22 cellular contexts compared by ENCODE assay signal in the genomic region with DNA sequence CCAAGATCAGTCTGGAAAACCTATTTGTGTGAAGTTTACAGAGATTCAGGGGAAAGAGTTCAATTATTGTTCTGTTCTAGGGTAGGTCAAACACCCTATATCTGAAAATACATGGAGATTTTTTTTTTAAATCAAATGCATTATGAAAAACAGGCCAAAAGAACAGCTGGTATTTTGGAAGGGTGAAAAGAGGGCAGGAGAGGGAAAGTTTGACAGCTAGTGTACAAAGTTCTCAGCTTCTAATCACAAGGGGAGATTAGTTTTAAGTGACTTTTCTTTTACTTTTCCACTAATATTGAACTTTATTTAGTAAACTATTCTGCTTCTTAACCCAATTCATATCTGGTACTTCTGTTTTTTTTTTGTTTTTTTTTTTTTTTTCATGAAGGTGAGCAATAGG.
DNase-seq lines count a peak whose midpoint lies in the region; ATAC-seq and TF ChIP-seq lines count a peak whose summit lies in the region.
"Had no signal": no experiment of that assay in that cellular context is flagged by ENCODE, and none has a peak within 500 bp of the region (broad histone marks: within the 10 kb centered on the region; RNA-seq: fewer than 3 reads in every experiment).

No MANE protein-coding gene starts in this region.

- H3K4me1 Mint-ChIP-seq in MCF 10A (ENCODE audit: insufficient read depth, unreplicated experiment) = peaks cover 35% of the 10 kb centered on the region
- H3K4me1 Mint-ChIP-seq: B cell had no signal

- no peaks in the 10 kb centered on the region for H3K27me3 Mint-ChIP-seq in MCF 10A (ENCODE audit: insufficient read depth, unreplicated experiment)
- H3K27me3 Mint-ChIP-seq: B cell; CD4-positive, alpha-beta T cell had no signal

- no peak overlapping the region for H2AFZ ChIP-seq in mammary epithelial cell (ENCODE audit: low read depth, low read length)
- H2AFZ ChIP-seq in smooth muscle cell (ENCODE audit: low read depth) = peak overlapping the region; percentile 63

- no peaks in the 10 kb centered on the region for H3K36me3 Mint-ChIP-seq in MCF 10A (ENCODE audit: insufficient read depth, unreplicated experiment)
- H3K36me3 Mint-ChIP-seq: CD8-positive, alpha-beta T cell had no signal

- H3K79me2 ChIP-seq in mammary epithelial cell (ENCODE audit: insufficient read depth, low read length) (no peaks in the 10 kb centered on the region), smooth muscle cell (ENCODE audit: low read depth) (no peaks in the 10 kb centered on the region)

- peak overlapping the region; percentile 25 for H3K27ac Mint-ChIP-seq in MCF 10A (ENCODE audit: low read depth, unreplicated experiment)
- H3K27ac Mint-ChIP-seq: B cell; CD4-positive, alpha-beta T cell; CD8-positive, alpha-beta T cell had no signal

- H3K4me3 Mint-ChIP-seq in MCF 10A (ENCODE audit: unreplicated experiment) = no peak overlapping the region
- H3K4me3 Mint-ChIP-seq: B cell; CD4-positive, alpha-beta T cell; CD8-positive, alpha-beta T cell had no signal

- ATAC-seq in HG02938 (IDR thresholded peaks at IDR 0.05; ENCODE audit: unreplicated experiment) (no peak), psoas muscle (no peak)
- ATAC-seq: A549; CD8-positive, alpha-beta T cell; GM12878 had no signal

- CTCF ChIA-PET in MCF 10A (lab: Yijun Ruan, JAX) (no interaction called here), mammary epithelial cell (lab: Charles Lee; ENCODE audit: low non-redundant PET) (no interaction called here)

- H3K9me3 ChIP-seq in mammary epithelial cell (replicated peaks; ENCODE audit: insufficient read depth, low read length) = peaks cover 8% of the 10 kb centered on the region
- H3K9me3 ChIP-seq in smooth muscle cell (replicated peaks; ENCODE audit: low read depth) = no peaks in the 10 kb centered on the region
- H3K9me3 ChIP-seq in psoas muscle = no peaks in the 10 kb centered on the region
- H3K9me3 ChIP-seq: A549 had no signal

- H3K4me3 ChIP-seq in mammary epithelial cell (replicated peaks in 1 of 3; ENCODE audit: insufficient read depth in 1 of 3, low read depth in 2 of 3, low read length in 3 of 3) (no peak overlapping the region), fibroblast of the aortic adventitia (ENCODE audit: low read depth, low read length) (no peak overlapping the region), smooth muscle cell (no peak overlapping the region), psoas muscle (no peak overlapping the region)
- H3K4me3 ChIP-seq: A549; BLaER1 treated with 17β-estradiol and CSF1 and Interleukin-3, amounts not matched to agents 10 nM and 100 nM; GM12878 had no signal

- H4K20me1 ChIP-seq in mammary epithelial cell (ENCODE audit: insufficient read depth, low read length) (no peaks in the 10 kb centered on the region), smooth muscle cell (ENCODE audit: low read depth) (no peaks in the 10 kb centered on the region)
- H4K20me1 ChIP-seq: BLaER1 treated with 17β-estradiol and CSF1 and Interleukin-3, amounts not matched to agents 10 nM and 100 nM had no signal

- no peaks in the 10 kb centered on the region for H3F3A ChIP-seq in smooth muscle cell (ENCODE audit: low read depth)

- in situ Hi-C loops in mammary epithelial cell (cut with MboI; ENCODE audit: low sequenced_read_pairs in 2 of 2) = no loop called here

- no peak overlapping the region for H3K27ac ChIP-seq in mammary epithelial cell (ENCODE audit: insufficient read depth, low read depth, low read length)
- peak overlapping the region; percentile 87 for H3K27ac ChIP-seq in smooth muscle cell (ENCODE audit: low read depth)
- H3K27ac ChIP-seq in psoas muscle = no peak overlapping the region
- H3K27ac ChIP-seq: 22Rv1; A549; BLaER1 treated with 17β-estradiol and CSF1 and Interleukin-3, amounts not matched to agents 10 nM and 100 nM; C4-2B had no signal

- peaks cover 26% of the 10 kb centered on the region for H3K4me1 ChIP-seq in mammary epithelial cell (ENCODE audit: insufficient read depth, low read length)
- peaks cover 20% of the 10 kb centered on the region for H3K4me1 ChIP-seq in smooth muscle cell (ENCODE audit: low read depth)
- no peaks in the 10 kb centered on the region for H3K4me1 ChIP-seq in psoas muscle
- H3K4me1 ChIP-seq: A549; BLaER1 treated with 17β-estradiol and CSF1 and Interleukin-3, amounts not matched to agents 10 nM and 100 nM had no signal

- dilution Hi-C loops in mammary epithelial cell (cut with HindIII; ENCODE audit: low sequenced_read_pairs) = no loop called here

- H3K9me3 Mint-ChIP-seq in MCF 10A (ENCODE audit: unreplicated experiment) = peaks cover 16% of the 10 kb centered on the region

- DNase-seq in MCF 10A (ENCODE audit: unreplicated experiment) (no peak), mammary epithelial cell (no peak), fibroblast of the aortic adventitia (ENCODE audit: low read depth) (peak; percentile 1), smooth muscle cell (lab: John Stamatoyannopoulos, UW; ENCODE audit: unreplicated experiment) (no peak), psoas muscle (no peak)
- DNase-seq: AML-193; CD4-positive, alpha-beta T cell; CD8-positive, alpha-beta T cell; COR-L47; DMS 273 treated with DMSO at 0.1 percent for 48 hours; DMS153; DMS53; DMS79; DND-41; GDM1 had no signal

- no peak for TF ChIP-seq CTCF in MCF 10A (IDR thresholded peaks at IDR 0.05; ENCODE audit: unreplicated experiment)
- no peak for TF ChIP-seq CTCF in mammary epithelial cell (conservative IDR thresholded peaks at IDR 0.05 in 1 of 2, IDR thresholded peaks at IDR 0.05 in 1 of 2; ENCODE audit: extremely low read depth in 1 of 2, insufficient read depth in 1 of 2, low read depth in 1 of 2, low read length in 2 of 2)
- no peak for TF ChIP-seq CTCF in fibroblast of the aortic adventitia (IDR thresholded peaks at IDR 0.05; ENCODE audit: insufficient read depth, low read length)
- TF ChIP-seq CTCF in smooth muscle cell (IDR thresholded peaks at IDR 0.05; ENCODE audit: borderline replicate concordance, insufficient read depth, poor library complexity, severe bottlenecking) = no peak
- no peak for TF ChIP-seq CTCF in psoas muscle (IDR thresholded peaks at IDR 0.05)

- no peak overlapping the region for H3K4me2 ChIP-seq in mammary epithelial cell (ENCODE audit: insufficient read depth, low read depth, low read length)
- peak overlapping the region; percentile 72 for H3K4me2 ChIP-seq in smooth muscle cell
- H3K4me2 ChIP-seq: A549; BLaER1 treated with 17β-estradiol and CSF1 and Interleukin-3, amounts not matched to agents 10 nM and 100 nM had no signal

- no peaks in the 10 kb centered on the region for H3K27me3 ChIP-seq in mammary epithelial cell (ENCODE audit: insufficient read depth, low read length)
- H3K27me3 ChIP-seq in smooth muscle cell (ENCODE audit: low read depth) = no peaks in the 10 kb centered on the region
- H3K27me3 ChIP-seq in psoas muscle (ENCODE audit: insufficient read depth in 3 of 3, low read length in 2 of 3) = peaks cover 0 to 2% (median 0%) of the 10 kb centered on the region in 3 donors
- H3K27me3 ChIP-seq: BLaER1 treated with 17β-estradiol and CSF1 and Interleukin-3, amounts not matched to agents 10 nM and 100 nM had no signal

- no peaks in the 10 kb centered on the region for H3K36me3 ChIP-seq in mammary epithelial cell (ENCODE audit: insufficient read depth, low read length)
- H3K36me3 ChIP-seq in smooth muscle cell (ENCODE audit: low read depth) = no peaks in the 10 kb centered on the region
- no peaks in the 10 kb centered on the region for H3K36me3 ChIP-seq in psoas muscle (ENCODE audit: insufficient read depth in 1 of 2, low read depth in 1 of 2)
- H3K36me3 ChIP-seq: BLaER1 treated with 17β-estradiol and CSF1 and Interleukin-3, amounts not matched to agents 10 nM and 100 nM had no signal

- intact Hi-C loops in MCF 10A (cut with micrococcal nuclease) = no loop called here
- intact Hi-C loops in mammary epithelial cell (cut with micrococcal nuclease) = loop anchor here (10.0 kb wide), 1 partner anchor 1183 kb away; no protein-coding TSS in a partner anchor
- intact Hi-C loops in psoas muscle (cut with DNase I) = no loop called here

- H3K9ac ChIP-seq in mammary epithelial cell (ENCODE audit: insufficient read depth, low read length) (no peak overlapping the region), smooth muscle cell (ENCODE audit: low read depth) (no peak overlapping the region)
- H3K9ac ChIP-seq: BLaER1 treated with 17β-estradiol and CSF1 and Interleukin-3, amounts not matched to agents 10 nM and 100 nM had no signal

- BruUV-seq in MCF 10A (replicated peaks; lab: Mats Ljungman, UMichigan) = no TSS peak
- no TSS peak for BruUV-seq in mammary epithelial cell (replicated peaks; lab: Mats Ljungman, UMichigan)

- POLR2A ChIA-PET in MCF 10A (lab: Yijun Ruan, JAX) = no interaction called here
